Comparison of ENCODE assay signal across 24 cellular contexts in the genomic region with DNA sequence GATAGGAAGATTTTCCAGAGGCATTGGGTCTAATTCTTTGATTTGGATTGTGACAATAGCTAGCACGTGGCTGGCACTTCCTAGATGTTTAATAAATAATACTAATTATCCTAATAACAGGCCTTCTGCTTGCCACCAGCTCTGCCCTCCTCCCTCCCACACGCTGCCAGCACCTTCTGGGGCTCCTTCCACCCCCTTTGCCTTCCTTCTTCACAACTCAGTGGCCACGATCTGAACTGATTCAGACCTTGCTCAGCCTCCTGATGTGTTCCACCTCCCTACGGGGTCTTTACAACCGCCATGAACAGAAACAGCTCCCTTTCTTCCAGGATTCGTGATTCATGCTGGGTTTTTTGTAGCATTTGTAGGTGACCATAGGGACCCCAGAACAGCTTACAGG.
"Had no signal": no experiment of that assay in that cellular context is flagged by ENCODE, and none has a peak within 500 bp of the region (broad histone marks: within the 10 kb centered on the region; RNA-seq: fewer than 3 reads in every experiment).

No MANE protein-coding gene starts in this region.

- H3K36me3 ChIP-seq: cardiac muscle cell, heart right ventricle, transverse colon, vagina, WERI-Rb-1 had no signal

- DNase-seq: activated CD4-positive, alpha-beta T cell treated with anti-CD3 and anti-CD28 coated beads for 36 hours; activated CD4-positive, alpha-beta T cell treated with anti-CD3 and anti-CD28 coated beads, Interleukin-2, amount 50 U/mL, for 4 hours; activated naive CD4-positive, alpha-beta T cell treated with Interleukin-2 at 50 U/mL for 16 hours; activated naive CD8-positive, alpha-beta T cell treated with anti-CD3 and anti-CD28 coated beads for 36 hours; activated T-cell treated with anti-CD3 and anti-CD28 coated beads for 4 hours; effector CD8-positive, alpha-beta T cell; erythroblast; foreskin fibroblast; heart right ventricle; left colon; mucosa of descending colon; nephron progenitor cell; occipital lobe; stimulated activated CD4-positive, alpha-beta T cell treated with anti-CD3 and anti-CD28 coated beads, Interleukin-12 subunit alpha, Interleukin-12 subunit beta, amount 100 ng/mL, for 4 hours; stimulated activated CD4-positive, alpha-beta T cell treated with anti-CD3 and anti-CD28 coated beads, Interleukin-1b, Interleukin-23, amount 100 ng/mL, for 48 hours; T-helper 1 cell; transverse colon; WERI-Rb-1 had no signal

- H3K27me3 ChIP-seq: transverse colon, vagina had no signal

- H3K27ac ChIP-seq: cardiac muscle cell, heart right ventricle, transverse colon, vagina, WERI-Rb-1 had no signal

- H3K4me3 ChIP-seq: cardiac muscle cell, heart right ventricle, mucosa of descending colon, transverse colon, vagina had no signal

- H3K9me3 Mint-ChIP-seq: activated naive CD8-positive, alpha-beta T cell treated with anti-CD3 and anti-CD28 coated beads for 36 hours; activated T-helper 17 cell treated with anti-CD3 and anti-CD28 coated beads, Interleukin-2, amount 50 U/mL, for 72 hours; dendritic cell treated with granulocyte-macrophage colony-stimulating factor and Interleukin-4, amounts not matched to agents 40 ng/mL and 50 ng/mL, for 4 days; memory B cell; nephron progenitor cell; stimulated activated naive CD8-positive, alpha-beta T cell treated with anti-CD3 and anti-CD28 coated beads, Interleukin-15, Interleukin-2, amounts not matched to agents 100 ng/mL and 50 ng/mL, for 24 hours had no signal

- H3K9me3 ChIP-seq: heart right ventricle, mucosa of descending colon, transverse colon, vagina had no signal

- H3K27ac Mint-ChIP-seq: activated CD4-positive, alpha-beta T cell treated with anti-CD3 and anti-CD28 coated beads for 36 hours; activated naive CD8-positive, alpha-beta T cell treated with anti-CD3 and anti-CD28 coated beads for 36 hours; activated T-helper 17 cell treated with anti-CD3 and anti-CD28 coated beads, Interleukin-2, amount 50 U/mL, for 72 hours; dendritic cell treated with granulocyte-macrophage colony-stimulating factor and Interleukin-4, amounts not matched to agents 40 ng/mL and 50 ng/mL, for 4 days; memory B cell; nephron progenitor cell; stimulated activated naive CD8-positive, alpha-beta T cell treated with anti-CD3 and anti-CD28 coated beads, Interleukin-15, Interleukin-2, amounts not matched to agents 100 ng/mL and 50 ng/mL, for 24 hours had no signal

- ATAC-seq: activated CD4-positive, alpha-beta T cell treated with anti-CD3 and anti-CD28 coated beads for 36 hours; activated T-helper 17 cell treated with anti-CD3 and anti-CD28 coated beads, Interleukin-2, amount 50 U/mL, for 72 hours; left colon; mucosa of descending colon had no signal

- H3K4me1 ChIP-seq: transverse colon had no signal

- H3K36me3 Mint-ChIP-seq: activated naive CD8-positive, alpha-beta T cell treated with anti-CD3 and anti-CD28 coated beads for 36 hours; memory B cell had no signal

- H3K4me3 Mint-ChIP-seq: activated CD4-positive, alpha-beta T cell treated with anti-CD3 and anti-CD28 coated beads for 36 hours; activated naive CD8-positive, alpha-beta T cell treated with anti-CD3 and anti-CD28 coated beads for 36 hours; activated T-helper 17 cell treated with anti-CD3 and anti-CD28 coated beads, Interleukin-2, amount 50 U/mL, for 72 hours; dendritic cell treated with granulocyte-macrophage colony-stimulating factor and Interleukin-4, amounts not matched to agents 40 ng/mL and 50 ng/mL, for 4 days; memory B cell; nephron progenitor cell; stimulated activated naive CD8-positive, alpha-beta T cell treated with anti-CD3 and anti-CD28 coated beads, Interleukin-15, Interleukin-2, amounts not matched to agents 100 ng/mL and 50 ng/mL, for 24 hours had no signal
